In the genomic region with DNA sequence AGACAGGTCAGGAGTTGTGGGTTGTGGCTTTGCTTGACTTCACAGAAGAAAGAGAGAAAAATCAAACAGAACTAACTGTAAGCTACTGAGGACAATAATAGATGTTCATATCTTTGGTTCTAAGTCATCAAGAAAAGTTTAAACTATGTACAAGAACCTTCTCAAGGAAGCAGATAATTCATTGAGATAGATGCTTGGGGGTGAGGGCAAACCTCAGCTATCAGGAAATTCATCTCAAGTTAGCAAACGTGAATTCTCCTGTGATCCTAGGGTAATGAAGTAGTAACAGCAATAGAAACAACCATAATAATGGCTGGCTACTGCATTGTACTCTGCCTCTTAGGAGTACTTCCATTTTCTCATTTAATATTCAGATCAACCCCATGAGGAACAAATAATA, we compare ENCODE assay signal across 1 cellular context.
TF ChIP-seq lines count a peak whose summit lies in the region.

No MANE protein-coding gene starts in this region.

TF ChIP-seq in GM23338, 12 proteins besides CTCF, POLR2A, EP300 and RAD21:
- TF ChIP-seq, protein P1, sequence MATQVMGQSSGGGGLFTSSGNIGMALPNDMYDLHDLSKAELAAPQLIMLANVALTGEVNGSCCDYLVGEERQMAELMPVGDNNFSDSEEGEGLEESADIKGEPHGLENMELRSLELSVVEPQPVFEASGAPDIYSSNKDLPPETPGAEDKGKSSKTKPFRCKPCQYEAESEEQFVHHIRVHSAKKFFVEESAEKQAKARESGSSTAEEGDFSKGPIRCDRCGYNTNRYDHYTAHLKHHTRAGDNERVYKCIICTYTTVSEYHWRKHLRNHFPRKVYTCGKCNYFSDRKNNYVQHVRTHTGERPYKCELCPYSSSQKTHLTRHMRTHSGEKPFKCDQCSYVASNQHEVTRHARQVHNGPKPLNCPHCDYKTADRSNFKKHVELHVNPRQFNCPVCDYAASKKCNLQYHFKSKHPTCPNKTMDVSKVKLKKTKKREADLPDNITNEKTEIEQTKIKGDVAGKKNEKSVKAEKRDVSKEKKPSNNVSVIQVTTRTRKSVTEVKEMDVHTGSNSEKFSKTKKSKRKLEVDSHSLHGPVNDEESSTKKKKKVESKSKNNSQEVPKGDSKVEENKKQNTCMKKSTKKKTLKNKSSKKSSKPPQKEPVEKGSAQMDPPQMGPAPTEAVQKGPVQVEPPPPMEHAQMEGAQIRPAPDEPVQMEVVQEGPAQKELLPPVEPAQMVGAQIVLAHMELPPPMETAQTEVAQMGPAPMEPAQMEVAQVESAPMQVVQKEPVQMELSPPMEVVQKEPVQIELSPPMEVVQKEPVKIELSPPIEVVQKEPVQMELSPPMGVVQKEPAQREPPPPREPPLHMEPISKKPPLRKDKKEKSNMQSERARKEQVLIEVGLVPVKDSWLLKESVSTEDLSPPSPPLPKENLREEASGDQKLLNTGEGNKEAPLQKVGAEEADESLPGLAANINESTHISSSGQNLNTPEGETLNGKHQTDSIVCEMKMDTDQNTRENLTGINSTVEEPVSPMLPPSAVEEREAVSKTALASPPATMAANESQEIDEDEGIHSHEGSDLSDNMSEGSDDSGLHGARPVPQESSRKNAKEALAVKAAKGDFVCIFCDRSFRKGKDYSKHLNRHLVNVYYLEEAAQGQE (IDR thresholded peaks at IDR 0.05; ENCODE audit: unreplicated experiment), result no peak
- TF ChIP-seq NANOG (IDR thresholded peaks at IDR 0.05; ENCODE audit: borderline replicate concordance) (no peak), EZH2 (IDR thresholded peaks at IDR 0.05; ENCODE audit: low read depth, unreplicated experiment) (no peak), JUNB (IDR thresholded peaks at IDR 0.05; ENCODE audit: unreplicated experiment) (no peak), ZNF114 (CRISPR knock-in tag; IDR thresholded peaks at IDR 0.05) (no peak)
- TF ChIP-seq, protein P2, sequence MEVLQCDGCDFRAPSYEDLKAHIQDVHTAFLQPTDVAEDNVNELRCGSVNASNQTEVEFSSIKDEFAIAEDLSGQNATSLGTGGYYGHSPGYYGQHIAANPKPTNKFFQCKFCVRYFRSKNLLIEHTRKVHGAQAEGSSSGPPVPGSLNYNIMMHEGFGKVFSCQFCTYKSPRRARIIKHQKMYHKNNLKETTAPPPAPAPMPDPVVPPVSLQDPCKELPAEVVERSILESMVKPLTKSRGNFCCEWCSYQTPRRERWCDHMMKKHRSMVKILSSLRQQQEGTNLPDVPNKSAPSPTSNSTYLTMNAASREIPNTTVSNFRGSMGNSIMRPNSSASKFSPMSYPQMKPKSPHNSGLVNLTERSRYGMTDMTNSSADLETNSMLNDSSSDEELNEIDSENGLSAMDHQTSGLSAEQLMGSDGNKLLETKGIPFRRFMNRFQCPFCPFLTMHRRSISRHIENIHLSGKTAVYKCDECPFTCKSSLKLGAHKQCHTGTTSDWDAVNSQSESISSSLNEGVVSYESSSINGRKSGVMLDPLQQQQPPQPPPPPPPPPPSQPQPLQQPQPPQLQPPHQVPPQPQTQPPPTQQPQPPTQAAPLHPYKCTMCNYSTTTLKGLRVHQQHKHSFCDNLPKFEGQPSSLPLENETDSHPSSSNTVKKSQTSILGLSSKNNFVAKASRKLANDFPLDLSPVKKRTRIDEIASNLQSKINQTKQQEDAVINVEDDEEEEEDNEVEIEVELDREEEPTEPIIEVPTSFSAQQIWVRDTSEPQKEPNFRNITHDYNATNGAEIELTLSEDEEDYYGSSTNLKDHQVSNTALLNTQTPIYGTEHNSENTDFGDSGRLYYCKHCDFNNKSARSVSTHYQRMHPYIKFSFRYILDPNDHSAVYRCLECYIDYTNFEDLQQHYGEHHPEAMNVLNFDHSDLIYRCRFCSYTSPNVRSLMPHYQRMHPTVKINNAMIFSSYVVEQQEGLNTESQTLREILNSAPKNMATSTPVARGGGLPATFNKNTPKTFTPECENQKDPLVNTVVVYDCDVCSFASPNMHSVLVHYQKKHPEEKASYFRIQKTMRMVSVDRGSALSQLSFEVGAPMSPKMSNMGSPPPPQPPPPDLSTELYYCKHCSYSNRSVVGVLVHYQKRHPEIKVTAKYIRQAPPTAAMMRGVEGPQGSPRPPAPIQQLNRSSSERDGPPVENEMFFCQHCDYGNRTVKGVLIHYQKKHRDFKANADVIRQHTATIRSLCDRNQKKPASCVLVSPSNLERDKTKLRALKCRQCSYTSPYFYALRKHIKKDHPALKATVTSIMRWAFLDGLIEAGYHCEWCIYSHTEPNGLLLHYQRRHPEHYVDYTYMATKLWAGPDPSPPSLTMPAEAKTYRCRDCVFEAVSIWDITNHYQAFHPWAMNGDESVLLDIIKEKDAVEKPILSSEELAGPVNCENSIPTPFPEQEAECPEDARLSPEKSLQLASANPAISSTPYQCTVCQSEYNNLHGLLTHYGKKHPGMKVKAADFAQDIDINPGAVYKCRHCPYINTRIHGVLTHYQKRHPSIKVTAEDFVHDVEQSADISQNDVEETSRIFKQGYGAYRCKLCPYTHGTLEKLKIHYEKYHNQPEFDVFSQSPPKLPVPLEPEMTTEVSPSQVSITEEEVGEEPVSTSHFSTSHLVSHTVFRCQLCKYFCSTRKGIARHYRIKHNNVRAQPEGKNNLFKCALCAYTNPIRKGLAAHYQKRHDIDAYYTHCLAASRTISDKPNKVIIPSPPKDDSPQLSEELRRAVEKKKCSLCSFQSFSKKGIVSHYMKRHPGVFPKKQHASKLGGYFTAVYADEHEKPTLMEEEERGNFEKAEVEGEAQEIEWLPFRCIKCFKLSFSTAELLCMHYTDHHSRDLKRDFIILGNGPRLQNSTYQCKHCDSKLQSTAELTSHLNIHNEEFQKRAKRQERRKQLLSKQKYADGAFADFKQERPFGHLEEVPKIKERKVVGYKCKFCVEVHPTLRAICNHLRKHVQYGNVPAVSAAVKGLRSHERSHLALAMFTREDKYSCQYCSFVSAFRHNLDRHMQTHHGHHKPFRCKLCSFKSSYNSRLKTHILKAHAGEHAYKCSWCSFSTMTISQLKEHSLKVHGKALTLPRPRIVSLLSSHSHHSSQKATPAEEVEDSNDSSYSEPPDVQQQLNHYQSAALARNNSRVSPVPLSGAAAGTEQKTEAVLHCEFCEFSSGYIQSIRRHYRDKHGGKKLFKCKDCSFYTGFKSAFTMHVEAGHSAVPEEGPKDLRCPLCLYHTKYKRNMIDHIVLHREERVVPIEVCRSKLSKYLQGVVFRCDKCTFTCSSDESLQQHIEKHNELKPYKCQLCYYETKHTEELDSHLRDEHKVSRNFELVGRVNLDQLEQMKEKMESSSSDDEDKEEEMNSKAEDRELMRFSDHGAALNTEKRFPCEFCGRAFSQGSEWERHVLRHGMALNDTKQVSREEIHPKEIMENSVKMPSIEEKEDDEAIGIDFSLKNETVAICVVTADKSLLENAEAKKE (CRISPR knock-in tag; IDR thresholded peaks at IDR 0.05), result no peak
- TF ChIP-seq, protein P3, sequence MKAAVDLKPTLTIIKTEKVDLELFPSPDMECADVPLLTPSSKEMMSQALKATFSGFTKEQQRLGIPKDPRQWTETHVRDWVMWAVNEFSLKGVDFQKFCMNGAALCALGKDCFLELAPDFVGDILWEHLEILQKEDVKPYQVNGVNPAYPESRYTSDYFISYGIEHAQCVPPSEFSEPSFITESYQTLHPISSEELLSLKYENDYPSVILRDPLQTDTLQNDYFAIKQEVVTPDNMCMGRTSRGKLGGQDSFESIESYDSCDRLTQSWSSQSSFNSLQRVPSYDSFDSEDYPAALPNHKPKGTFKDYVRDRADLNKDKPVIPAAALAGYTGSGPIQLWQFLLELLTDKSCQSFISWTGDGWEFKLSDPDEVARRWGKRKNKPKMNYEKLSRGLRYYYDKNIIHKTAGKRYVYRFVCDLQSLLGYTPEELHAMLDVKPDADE (IDR thresholded peaks at IDR 0.05), result no peak
